ENCODE assay signal across 20 cellular contexts in the genomic region with DNA sequence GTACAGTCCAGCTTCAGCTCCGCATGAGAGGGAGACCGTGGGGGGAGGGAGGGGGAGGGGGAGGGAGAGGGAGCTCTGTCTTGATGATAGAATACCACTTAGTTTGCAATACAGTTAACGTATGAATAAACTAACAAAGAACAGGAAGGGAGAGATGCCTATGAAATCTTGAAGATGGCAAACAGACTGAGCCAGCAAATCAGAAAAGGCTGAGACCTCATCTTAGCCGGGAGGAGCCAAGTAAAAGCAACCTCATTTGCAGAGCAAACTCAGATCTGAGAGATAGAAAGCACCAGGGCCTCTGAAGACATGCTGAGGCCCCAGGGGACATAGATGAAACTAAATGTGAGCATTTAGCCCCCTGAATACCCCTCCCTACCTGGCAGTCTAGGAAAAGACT.
"Had no signal": no experiment of that assay in that cellular context is flagged by ENCODE, and none has a peak within 500 bp of the region (broad histone marks: within the 10 kb centered on the region; RNA-seq: fewer than 3 reads in every experiment).

No MANE protein-coding gene starts in this region.

- H3K4me3 ChIP-seq: coronary artery, prostate gland, suprapubic skin had no signal

- H3K27ac ChIP-seq: brain microvascular endothelial cell, coronary artery, prostate gland, suprapubic skin had no signal

- DNase-seq: activated CD4-positive, alpha-beta T cell treated with anti-CD3 and anti-CD28 coated beads, Interleukin-2, amount 50 U/mL, for 1 hour; activated naive CD8-positive, alpha-beta T cell treated with anti-CD3 and anti-CD28 coated beads, Interleukin-2, amount 10 ng/mL, durations not matched to agents 7 days and 5 days; brain microvascular endothelial cell; effector CD4-positive, alpha-beta T cell; foreskin melanocyte; immature natural killer cell; occipital lobe; right cardiac atrium; small intestine; T-cell; T1000 had no signal

- H3K36me3 Mint-ChIP-seq: activated naive CD8-positive, alpha-beta T cell treated with anti-CD3 and anti-CD28 coated beads, Interleukin-2, amount 10 ng/mL, durations not matched to agents 7 days and 5 days; immature natural killer cell had no signal

- H3K9me3 ChIP-seq: prostate gland, suprapubic skin had no signal

- H3K27me3 ChIP-seq: brain microvascular endothelial cell, suprapubic skin had no signal

- H3K9me3 Mint-ChIP-seq: activated naive CD8-positive, alpha-beta T cell treated with anti-CD3 and anti-CD28 coated beads, Interleukin-2, amount 10 ng/mL, durations not matched to agents 7 days and 5 days; activated T-helper 1 cell treated with anti-CD3 and anti-CD28 coated beads, Interleukin-12 subunit alpha, Interleukin-12 subunit beta, Interleukin-2, Interleukin-4 antibody, amounts not matched to agents 30 ng/mL and 10 ng/mL and 1 ng/mL, durations not matched to agents 14 hours and 24 hours and 36 hours; central memory CD8-positive, alpha-beta T cell; immature natural killer cell; stimulated activated naive CD8-positive, alpha-beta T cell treated with anti-CD3 and anti-CD28 coated beads, Interleukin-15, Interleukin-2, amounts not matched to agents 100 ng/mL and 50 ng/mL, for 24 hours; T-cell had no signal

- ATAC-seq: activated CD4-positive, CD25-positive, alpha-beta regulatory T cell treated with anti-CD3 and anti-CD28 coated beads, Interleukin-2, amount 50 U/mL, for 24 hours; right cardiac atrium; T-cell had no signal

- H3K4me1 Mint-ChIP-seq: activated naive CD8-positive, alpha-beta T cell treated with anti-CD3 and anti-CD28 coated beads, Interleukin-2, amount 10 ng/mL, durations not matched to agents 7 days and 5 days had no signal

- H3K27ac Mint-ChIP-seq: activated naive CD8-positive, alpha-beta T cell treated with anti-CD3 and anti-CD28 coated beads, Interleukin-2, amount 10 ng/mL, durations not matched to agents 7 days and 5 days; activated T-helper 1 cell treated with anti-CD3 and anti-CD28 coated beads, Interleukin-12 subunit alpha, Interleukin-12 subunit beta, Interleukin-2, Interleukin-4 antibody, amounts not matched to agents 30 ng/mL and 10 ng/mL and 1 ng/mL, durations not matched to agents 14 hours and 24 hours and 36 hours; nephron; stimulated activated naive CD8-positive, alpha-beta T cell treated with anti-CD3 and anti-CD28 coated beads, Interleukin-15, Interleukin-2, amounts not matched to agents 100 ng/mL and 50 ng/mL, for 24 hours; T-cell; type B pancreatic cell had no signal

- H3K36me3 ChIP-seq: brain microvascular endothelial cell, prostate gland, suprapubic skin had no signal

- H3K4me3 Mint-ChIP-seq: activated naive CD8-positive, alpha-beta T cell treated with anti-CD3 and anti-CD28 coated beads, Interleukin-2, amount 10 ng/mL, durations not matched to agents 7 days and 5 days; activated T-helper 1 cell treated with anti-CD3 and anti-CD28 coated beads, Interleukin-12 subunit alpha, Interleukin-12 subunit beta, Interleukin-2, Interleukin-4 antibody, amounts not matched to agents 30 ng/mL and 10 ng/mL and 1 ng/mL, durations not matched to agents 14 hours and 24 hours and 36 hours; central memory CD8-positive, alpha-beta T cell; immature natural killer cell; nephron; stimulated activated naive CD8-positive, alpha-beta T cell treated with anti-CD3 and anti-CD28 coated beads, Interleukin-15, Interleukin-2, amounts not matched to agents 100 ng/mL and 50 ng/mL, for 24 hours; T-cell; type B pancreatic cell had no signal

- H3K4me1 ChIP-seq: prostate gland had no signal

- H3K27me3 Mint-ChIP-seq: central memory CD8-positive, alpha-beta T cell; stimulated activated naive CD8-positive, alpha-beta T cell treated with anti-CD3 and anti-CD28 coated beads, Interleukin-15, Interleukin-2, amounts not matched to agents 100 ng/mL and 50 ng/mL, for 24 hours; T-cell; type B pancreatic cell had no signal
